Comparison of ENCODE assay signal across 8 cellular contexts in the genomic region with DNA sequence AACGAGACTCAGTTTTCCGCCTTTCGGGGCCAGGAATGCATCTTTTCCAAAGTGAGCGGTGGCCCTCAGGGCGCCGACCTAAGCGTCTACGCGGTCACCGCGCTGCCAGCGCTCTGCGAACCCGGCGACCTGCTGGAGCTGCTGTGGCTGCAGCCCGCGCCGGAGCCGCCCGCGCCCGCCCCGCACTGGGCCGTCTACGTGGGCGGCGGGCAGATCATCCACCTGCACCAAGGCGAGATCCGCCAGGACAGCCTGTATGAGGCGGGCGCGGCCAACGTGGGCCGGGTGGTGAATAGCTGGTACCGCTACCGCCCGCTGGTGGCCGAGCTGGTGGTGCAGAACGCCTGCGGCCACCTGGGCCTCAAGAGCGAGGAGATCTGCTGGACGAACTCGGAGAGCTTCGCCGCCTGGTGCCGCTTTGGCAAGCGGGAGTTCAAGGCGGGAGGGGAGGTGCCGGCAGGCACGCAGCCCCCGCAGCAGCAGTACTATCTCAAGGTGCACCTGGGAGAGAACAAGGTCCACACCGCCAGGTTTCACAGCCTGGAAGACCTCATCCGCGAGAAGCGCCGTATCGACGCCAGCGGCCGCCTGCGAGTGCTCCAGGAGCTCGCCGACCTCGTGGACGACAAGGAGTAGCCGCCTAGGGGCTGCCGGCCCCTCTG. TPM values are rescaled to one million over a fixed set of nuclear protein-coding genes. Genes with fewer than 3 reads are reported as not detected.
A peak's percentile ranks its signal among the peaks of the same experiment; 100 is the strongest.
DNase-seq lines count a peak whose midpoint lies in the region; ATAC-seq, FAIRE-seq and TF ChIP-seq lines count a peak whose summit lies in the region.

No MANE protein-coding gene starts in this region.

- no peaks in the 10 kb centered on the region for H3K79me2 ChIP-seq in H1 (ENCODE audit: control insufficient read depth in 1 of 2, insufficient read depth in 2 of 2, low read length in 2 of 2)

- no peak overlapping the region for H2BK15ac ChIP-seq in H1 (ENCODE audit: low read length)

- H4K5ac ChIP-seq in H1 (ENCODE audit: insufficient read length, low read depth, low read length) = no peak overlapping the region

- H3K9ac ChIP-seq in H1 (replicated peaks in 1 of 4; ENCODE audit: extremely low read depth in 1 of 4, low read depth in 3 of 4, low read length in 3 of 4) (no peak overlapping the region), stomach smooth muscle (ENCODE audit: low read length in 2 of 2) (peak overlapping the region; percentile 70 to 82)

- no peak overlapping the region for H2AK5ac ChIP-seq in H1 (ENCODE audit: low read depth, low read length)

- H3K4me3 ChIP-seq in H1 (ENCODE audit: extremely low read depth in 1 of 4, insufficient read depth in 2 of 4, low read depth in 3 of 4, low read length in 4 of 4) (peak overlapping the region; percentile 62 to 79 (median 72)), lower leg skin (ENCODE audit: low read depth, poor library complexity, severe bottlenecking) (peak overlapping the region; percentile 33), stomach smooth muscle (ENCODE audit: low read length in 2 of 2) (peak overlapping the region; percentile 77 to 83)

- peak overlapping the region; percentile 68; the same call in 1 of the 2 replicates for H2BK12ac ChIP-seq in H1 (ENCODE audit: low read depth, low read length)

- no peak overlapping the region for H4K91ac ChIP-seq in H1 (replicated peaks; ENCODE audit: insufficient read length, low read length)

- peak overlapping the region; percentile 84; the same call in 1 of the 2 replicates for H2AFZ ChIP-seq in H1 (ENCODE audit: low read length)

- TF ChIP-seq CTCF in H1 (IDR thresholded peaks at IDR 0.05; ENCODE audit: control extremely low read depth in 1 of 3, insufficient read depth in 1 of 3, low read depth in 1 of 3, low read length in 3 of 3) (peak; percentile 72 to 85 (median 79)), lower leg skin (IDR thresholded peaks at IDR 0.05) (no peak)

- intact Hi-C loops in lower leg skin (cut with DNase I; ENCODE audit: low total_unique reads) = loop anchor here (10.0 kb wide), 1 partner anchor 350 kb away; no protein-coding TSS in a partner anchor

- no peak for FAIRE-seq in H1 (lab: Jason Lieb, UNC)

- H3K56ac ChIP-seq in H1 (replicated peaks; ENCODE audit: insufficient read length, low read depth, low read length) = no peak overlapping the region

- 1% methylated on average over 51 of the region's 67 CpGs; no CpG with 5 or more reads in 1 of the 2 experiments for WGBS in H1 (ENCODE audit: extremely low coverage in 1 of 2, insufficient coverage in 1 of 2, insufficient read length in 1 of 2, insufficient replicate concordance in 2 of 2, low coverage in 1 of 2, low lambda C conversion rate in 2 of 2, missing lambda C conversion rate in 1 of 2), 2 experiments
- 0 to 2% methylated on average over 3 to 30 of the region's 67 CpGs for WGBS in lower leg skin, 2 donors

- no peak overlapping the region for H3K23ac ChIP-seq in H1 (ENCODE audit: insufficient read length)

- H3K4ac ChIP-seq in H1 (replicated peaks; ENCODE audit: insufficient read length, low read depth, low read length) = no peak overlapping the region

- peaks cover 21 to 61% (median 44%) of the 10 kb centered on the region in 4 experiments for H3K27me3 ChIP-seq in H1 (replicated peaks in 1 of 4; ENCODE audit: control insufficient read depth in 3 of 4, extremely low read depth in 1 of 4, insufficient read depth in 3 of 4, low read length in 3 of 4)
- peaks cover 4 to 7% of the 10 kb centered on the region in 2 donors for H3K27me3 ChIP-seq in stomach smooth muscle (ENCODE audit: control insufficient read depth in 1 of 2, insufficient read depth in 2 of 2, low read length in 2 of 2)

- no peak overlapping the region; the same call in none of the 2 replicates for H4K8ac ChIP-seq in H1 (ENCODE audit: extremely low read depth, insufficient read depth, low read length)

- no peak for TF ChIP-seq POLR2A in H1 (IDR thresholded peaks at IDR 0.05; ENCODE audit: control extremely low read depth in 1 of 2, low read depth in 2 of 2, low read length in 2 of 2)
- TF ChIP-seq POLR2A in lower leg skin (IDR thresholded peaks at IDR 0.05) = no peak

- peaks cover 28% of the 10 kb centered on the region for H3K23me2 ChIP-seq in H1 (ENCODE audit: low read depth, low read length)

- ATAC-seq in HG02885 (IDR thresholded peaks at IDR 0.05; ENCODE audit: poor library complexity, unreplicated experiment) = peak; percentile 46

- CTCF ChIA-PET in H1 (lab: Charles Lee; ENCODE audit: partially characterized antibody) = interaction anchor here (0.6 to 2.4 kb wide), 24 partner anchors 8 to 939 kb away, joined by 3 to 11 read pairs (median 4); no protein-coding TSS in a partner anchor

- DNase-seq in EH (ENCODE audit: low read depth) = peak; percentile 50
- DNase-seq in NCI-H748 treated with DMSO at 0.1 percent for 48 hours (lab: John Stamatoyannopoulos, UW) = peak; percentile 77
- peak; percentile 53 to 87 for DNase-seq in H1 (ENCODE audit: low read depth in 1 of 2, low spot score in 2 of 2)
- DNase-seq in lower leg skin (ENCODE audit: low spot score in 2 of 2) = peak; percentile 73 to 96
- DNase-seq in effector CD8-positive, alpha-beta T cell (lab: John Stamatoyannopoulos, UW) = no peak
- no peak for DNase-seq in activated naive CD4-positive, alpha-beta T cell treated with Interleukin-2 at 50 U/mL for 16 hours

- peak; percentile 64 to 67 for TF ChIP-seq RAD21 in H1 (IDR thresholded peaks at IDR 0.05 in 1 of 2, conservative IDR thresholded peaks at IDR 0.05 in 1 of 2; ENCODE audit: low read depth in 2 of 2, low read length in 2 of 2)

- TF ChIP-seq EP300 in H1 (IDR thresholded peaks at IDR 0.05; ENCODE audit: borderline replicate concordance in 1 of 2, low read depth in 2 of 2, low read length in 2 of 2) = no peak; a peak in 1 of 3 replicates

- H3K18ac ChIP-seq in H1 (ENCODE audit: extremely low read depth, low read length) = peak overlapping the region; percentile 38; the same call in 1 of the 2 replicates

- peak overlapping the region; percentile 94 to 98 for H3K4me2 ChIP-seq in H1 (ENCODE audit: insufficient read depth in 1 of 2, low read depth in 2 of 2, low read length in 2 of 2)

- H2BK20ac ChIP-seq in H1 (ENCODE audit: low read length) = peak overlapping the region; percentile 75; the same call in 1 of the 2 replicates

- no peak overlapping the region for H3K27ac ChIP-seq in H1 (ENCODE audit: low read depth, low read length)
- peak overlapping the region; percentile 82 for H3K27ac ChIP-seq in stomach smooth muscle (ENCODE audit: low read length)

- POLR2A ChIA-PET in H1 (lab: Charles Lee; ENCODE audit: partially characterized antibody) = interaction anchor here (1.1 kb wide), 1 partner anchor 956 kb away, joined by 3 read pairs; no protein-coding TSS in a partner anchor

- no peak overlapping the region for H2BK5ac ChIP-seq in H1 (ENCODE audit: low read depth, low read length)

- H4K20me1 ChIP-seq in H1 (replicated peaks in 1 of 2; ENCODE audit: control insufficient read depth in 1 of 2, insufficient read depth in 2 of 2, low read length in 2 of 2) = peaks cover 2 to 6% of the 10 kb centered on the region in 2 experiments

- no peak overlapping the region for H2BK120ac ChIP-seq in H1 (replicated peaks; ENCODE audit: low read depth, low read length)

- no peak overlapping the region for H3K14ac ChIP-seq in H1 (ENCODE audit: insufficient read length)

- H3K4me1 ChIP-seq in H1 (replicated peaks in 1 of 4; ENCODE audit: control insufficient read depth in 3 of 4, insufficient read depth in 4 of 4, low read length in 3 of 4) (peaks cover 3 to 21% (median 13%) of the 10 kb centered on the region in 4 experiments), stomach smooth muscle (ENCODE audit: control insufficient read depth, insufficient read depth, low read length) (peaks cover 29% of the 10 kb centered on the region)

- H3K36me3 ChIP-seq in H1 (ENCODE audit: control insufficient read depth in 2 of 4, insufficient read depth in 4 of 4, low read length in 3 of 4) = no peaks in the 10 kb centered on the region
- no peaks in the 10 kb centered on the region for H3K36me3 ChIP-seq in stomach smooth muscle (ENCODE audit: control insufficient read depth in 2 of 2, insufficient read depth in 2 of 2, low read length in 2 of 2)

- no peaks in the 10 kb centered on the region for H3K79me1 ChIP-seq in H1 (ENCODE audit: low read depth, low read length)

- H3K9me3 ChIP-seq in H1 (ENCODE audit: insufficient read depth in 2 of 2, low read depth in 1 of 2, low read length in 1 of 2) (no peaks in the 10 kb centered on the region), stomach smooth muscle (ENCODE audit: control insufficient read depth in 2 of 2, low read length in 2 of 2) (no peaks in the 10 kb centered on the region)

TF ChIP-seq in H1, 55 proteins besides CTCF, POLR2A, EP300 and RAD21 (continues in another document):
- TF ChIP-seq CEBPB (IDR thresholded peaks at IDR 0.05; ENCODE audit: low read depth, low read length) (no peak), SP1 (IDR thresholded peaks at IDR 0.05; ENCODE audit: low read depth, low read length) (no peak), SAP30 (IDR thresholded peaks at IDR 0.05; ENCODE audit: insufficient read depth, insufficient replicate concordance, low read length) (no peak), SIX5 (IDR thresholded peaks at IDR 0.05; ENCODE audit: low read depth, low read length) (no peak), TCF12 (IDR thresholded peaks at IDR 0.05; ENCODE audit: low read depth, low read length) (0 out of 2 replicates have a peak, but pooled peaks have one; percentile 50), RBBP5 (IDR thresholded peaks at IDR 0.05; ENCODE audit: borderline replicate concordance, low read depth, low read length) (peak; percentile 9; the same call in 1 of the 2 replicates), ZNF274 (IDR thresholded peaks at IDR 0.05; ENCODE audit: borderline replicate concordance, extremely low read depth, low read length) (no peak), KDM4A (IDR thresholded peaks at IDR 0.05; ENCODE audit: low read depth, low read length, severe bottlenecking) (no peak), KDM1A (IDR thresholded peaks at IDR 0.05; ENCODE audit: borderline replicate concordance, low read length) (0 out of 2 replicates have a peak, but pooled peaks have one; percentile 32), GABPA (IDR thresholded peaks at IDR 0.05; ENCODE audit: borderline replicate concordance, insufficient read depth, low read length) (0 out of 2 replicates have a peak, but pooled peaks have one; percentile 42), SRF (IDR thresholded peaks at IDR 0.05; ENCODE audit: low read depth, low read length) (no peak)

RNA-seq across cellular contexts. Expression of a gene that starts 1.8 kb away (rescaled TPM):
- 2.3 and 2.4 TPM in 2 replicates for total RNA-seq in H1 (2021; fragmentation: NEBNext Ultra II Directional; extraction: Animal tissue kit (Norgen Biotek cat#: 25700))
- 1.2 and 1.5 TPM in 2 replicates for polyA plus RNA-seq in H1 (2011; rRNA removed)
- polyA plus RNA-seq in H1 (2011; cell fraction: cytosol; rRNA removed) = 1.4 TPM
- polyA plus RNA-seq in H1 (2011; cell fraction: nucleus; rRNA removed) = 2.7 TPM
- polyA plus RNA-seq in H1 (2012, experiment 1 of 2) = 1.2 to 1.7 TPM (median 1.5 TPM) in 4 replicates
- polyA plus RNA-seq in H1 (2012, experiment 2 of 2) = 1.2 TPM
- 1.7 TPM for polyA plus RNA-seq in H1 (2013, experiment 1 of 2)
- polyA plus RNA-seq in H1 (2013, experiment 2 of 2) = 1.8 TPM
- polyA minus RNA-seq in H1 (2011; rRNA and poly(A)+ RNA removed) = 0.54 and 0.88 TPM in 2 replicates
- 1.3 TPM for polyA minus RNA-seq in H1 (2011; cell fraction: cytosol; rRNA and poly(A)+ RNA removed)
- polyA minus RNA-seq in H1 (2011; cell fraction: nucleus; rRNA and poly(A)+ RNA removed) = 4.5 TPM
- 100 to 1,000 TPM in 1 of 4 donors, 10 to 100 TPM in 3; 34.5 to 113 (median 58.8) TPM for total RNA-seq in lower leg skin

Comparison
In these comparisons a context has a peak if more than half of its experiments do, and no peak if none do; other contexts are left out.
1. DNase-seq: peak in EH (single experiment), NCI-H748 treated with DMSO at 0.1 percent for 48 hours (single experiment), H1 (2 of 2) and lower leg skin (2 of 2); none in effector CD8-positive, alpha-beta T cell (single experiment) and activated naive CD4-positive, alpha-beta T cell treated with Interleukin-2 at 50 U/mL for 16 hours (single experiment).
2. H3K9ac ChIP-seq: peak in stomach smooth muscle (2 of 2); none in H1 (0 of 4).
3. CTCF ChIP-seq: peak in H1 (3 of 3); none in lower leg skin (0 of 3).
4. RNA of a gene that starts 1.8 kb away (total RNA-seq): 34.5 to 113 TPM in lower leg skin; 2.3 to 2.4 TPM in H1; every median in the first group is over 10 times any median in the second.
5. Peak in every context shown above with its lines, with median percentiles within 50 percentile points of each other: H3K4me3 ChIP-seq.